In the genomic region with DNA sequence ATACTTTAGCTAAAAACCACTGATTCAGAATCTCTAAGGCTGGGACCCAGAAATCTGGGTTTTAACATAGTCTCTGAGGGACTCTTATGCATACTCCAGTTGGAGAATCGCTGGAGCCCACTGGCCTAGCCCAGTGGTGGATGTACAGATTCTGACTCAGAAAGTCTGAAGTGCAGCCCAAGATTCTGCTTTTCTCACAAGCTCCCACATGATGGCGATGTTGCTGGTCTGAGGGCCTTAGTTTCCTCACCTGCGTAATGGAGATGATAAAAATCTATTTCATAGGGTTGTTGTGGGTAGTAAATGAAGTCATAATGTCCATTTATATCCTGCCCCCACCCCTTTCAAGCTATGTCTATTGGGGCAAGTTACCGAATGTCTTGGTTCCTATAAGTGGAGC, we compare ENCODE assay signal across 8 cellular contexts. TPM values are rescaled to one million over a fixed set of nuclear protein-coding genes. Genes with fewer than 3 reads are reported as not detected.
A peak's percentile ranks its signal among the peaks of the same experiment; 100 is the strongest.
DNase-seq lines count a peak whose midpoint lies in the region; ATAC-seq and TF ChIP-seq lines count a peak whose summit lies in the region.

No MANE protein-coding gene starts in this region.

- H3K36me3 ChIP-seq in left ventricle myocardium inferior (no peaks in the 10 kb centered on the region), MG63 (no peaks in the 10 kb centered on the region), left lung (no peaks in the 10 kb centered on the region)

- DNase-seq in left ventricle myocardium inferior (no peak), Right ventricle myocardium superior (no peak), MG63 (peak; percentile 14), left lung (no peak), SK-N-DZ (ENCODE audit: low spot score) (no peak), cerebellar nuclear complex (lab: John Stamatoyannopoulos, UW) (no peak)

- no peak overlapping the region for H3K27ac ChIP-seq in left ventricle myocardium inferior (replicated peaks)
- H3K27ac ChIP-seq in left lung = no peak overlapping the region

- H3K4me3 Mint-ChIP-seq in activated T-helper 17 cell treated with anti-CD3 and anti-CD28 coated beads, Interleukin-2, amount 50 U/mL, for 72 hours = no peak overlapping the region

- H3K27me3 ChIP-seq in left ventricle myocardium inferior (ENCODE audit: low read depth) = no peaks in the 10 kb centered on the region
- peaks cover 2% of the 10 kb centered on the region; the same call in 1 of the 2 replicates for H3K27me3 ChIP-seq in MG63
- no peaks in the 10 kb centered on the region for H3K27me3 ChIP-seq in left lung

- no peaks in the 10 kb centered on the region for H3K4me1 ChIP-seq in left ventricle myocardium inferior
- no peaks in the 10 kb centered on the region for H3K4me1 ChIP-seq in left lung

- TF ChIP-seq CTCF in left ventricle myocardium inferior (IDR thresholded peaks at IDR 0.05; ENCODE audit: borderline replicate concordance) (peak; percentile 32), left lung (IDR thresholded peaks at IDR 0.05) (peak in 1 of 2 donors; percentile 33)

- H3K4me1 Mint-ChIP-seq in activated T-helper 17 cell treated with anti-CD3 and anti-CD28 coated beads, Interleukin-2, amount 50 U/mL, for 72 hours = no peaks in the 10 kb centered on the region

- no peak for ATAC-seq in Right ventricle myocardium superior (ENCODE audit: poor library complexity)
- ATAC-seq in activated T-helper 17 cell treated with anti-CD3 and anti-CD28 coated beads, Interleukin-2, amount 50 U/mL, for 72 hours (replicated peaks) = peak; percentile 74
- ATAC-seq in left lung = peak; percentile 84
- ATAC-seq in HG03469 (IDR thresholded peaks at IDR 0.05; ENCODE audit: unreplicated experiment) = no peak

- H3K4me3 ChIP-seq in left ventricle myocardium inferior (no peak overlapping the region), MG63 (no peak overlapping the region), left lung (no peak overlapping the region)

- H3K9me3 Mint-ChIP-seq in activated T-helper 17 cell treated with anti-CD3 and anti-CD28 coated beads, Interleukin-2, amount 50 U/mL, for 72 hours = no peaks in the 10 kb centered on the region

- no peaks in the 10 kb centered on the region for H3K27me3 Mint-ChIP-seq in activated T-helper 17 cell treated with anti-CD3 and anti-CD28 coated beads, Interleukin-2, amount 50 U/mL, for 72 hours

- no peaks in the 10 kb centered on the region for H3K9me3 ChIP-seq in left ventricle myocardium inferior (replicated peaks)
- peaks cover 3% of the 10 kb centered on the region; the same call in 1 of the 2 replicates for H3K9me3 ChIP-seq in MG63
- H3K9me3 ChIP-seq in left lung = peaks cover 0 to 4% of the 10 kb centered on the region in 2 donors

- no peaks in the 10 kb centered on the region for H3K36me3 Mint-ChIP-seq in activated T-helper 17 cell treated with anti-CD3 and anti-CD28 coated beads, Interleukin-2, amount 50 U/mL, for 72 hours (ENCODE audit: low read depth)

- intact Hi-C loops in left ventricle myocardium inferior (cut with micrococcal nuclease) (no loop called here), Right ventricle myocardium superior (cut with DNase I) (no loop called here), left lung (cut with DNase I) (no loop called here)

- no peak overlapping the region for H3K27ac Mint-ChIP-seq in activated T-helper 17 cell treated with anti-CD3 and anti-CD28 coated beads, Interleukin-2, amount 50 U/mL, for 72 hours

RNA-seq across cellular contexts. Expression of gene CDADC1, which starts 7.7 kb away (rescaled TPM):
- 11.4 TPM for total RNA-seq in left ventricle myocardium inferior
- 7.3 TPM for total RNA-seq in Right ventricle myocardium superior
- 0.39 and 6.1 TPM in 2 replicates for total RNA-seq in MG63 (2014; rRNA removed; shearing (Covaris generic); ENCODE audit: low replicate concordance)
- 10 to 100 TPM in 1 of 2 donors, 1 to 10 TPM in 1; 7.5 to 10.2 TPM for total RNA-seq in activated T-helper 17 cell treated with anti-CD3 and anti-CD28 coated beads, Interleukin-2, amount 50 U/mL, for 72 hours
- 10 to 100 TPM; 11.6 to 12.9 TPM for total RNA-seq in left lung
- polyA plus RNA-seq in SK-N-DZ (2014; cell fraction: cytosol; rRNA removed) = 5.2 and 8.0 TPM in 2 replicates
- polyA plus RNA-seq in SK-N-DZ (2014; cell fraction: nucleus; rRNA removed) = 7.1 and 7.8 TPM in 2 replicates

RNA-seq across cellular contexts. Expression of gene MLNR, which starts 19.9 kb away (rescaled TPM):
- total RNA-seq in left ventricle myocardium inferior (not detected), Right ventricle myocardium superior (not detected), left lung (not detected)
- total RNA-seq in MG63 (2014; rRNA removed; shearing (Covaris generic); ENCODE audit: low replicate concordance) = not detected in 2 replicates
- total RNA-seq in activated T-helper 17 cell treated with anti-CD3 and anti-CD28 coated beads, Interleukin-2, amount 50 U/mL, for 72 hours = not detected
- polyA plus RNA-seq in SK-N-DZ (2014; cell fraction: cytosol; rRNA removed) = not detected in 2 replicates
- not detected in 2 replicates for polyA plus RNA-seq in SK-N-DZ (2014; cell fraction: nucleus; rRNA removed)

Comparison
In these comparisons a context has a peak if more than half of its experiments do, and no peak if none do; other contexts are left out.
1. ATAC-seq: peak in activated T-helper 17 cell treated with anti-CD3 and anti-CD28 coated beads, Interleukin-2, amount 50 U/mL, for 72 hours (single experiment) and left lung (single experiment); none in Right ventricle myocardium superior (single experiment) and HG03469 (single experiment).